ENCODE assay signal across 26 cellular contexts in the genomic region with DNA sequence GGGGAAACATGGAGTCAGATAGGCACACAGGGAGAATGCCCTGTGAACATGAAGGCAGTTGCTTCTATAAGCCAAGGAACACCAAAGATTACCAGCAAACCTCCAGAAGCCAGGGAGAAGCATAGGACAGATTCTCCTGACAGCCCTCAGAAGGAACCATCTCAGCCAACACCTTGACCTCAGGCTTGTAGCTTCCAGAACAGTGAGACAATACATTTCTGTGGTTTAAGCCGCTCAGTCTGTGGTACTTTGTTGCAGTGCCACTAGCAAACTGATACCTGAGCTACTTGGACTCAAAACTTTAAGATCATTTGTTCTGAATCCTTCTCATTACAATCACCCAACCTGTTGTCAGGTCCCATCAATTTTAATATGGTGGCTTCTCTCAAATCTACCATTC. TPM values are rescaled to one million over a fixed set of nuclear protein-coding genes. Genes with fewer than 3 reads are reported as not detected.
DNase-seq lines count a peak whose midpoint lies in the region; ATAC-seq and TF ChIP-seq lines count a peak whose summit lies in the region.
"Had no signal": no experiment of that assay in that cellular context is flagged by ENCODE, and none has a peak within 500 bp of the region (broad histone marks: within the 10 kb centered on the region; RNA-seq: fewer than 3 reads in every experiment).

No MANE protein-coding gene starts in this region.

- H3K27ac ChIP-seq in PC-3 (ENCODE audit: low read length) (no peak overlapping the region), mammary epithelial cell (ENCODE audit: insufficient read depth, low read depth, low read length) (peak overlapping the region; percentile 5), mesenchymal stem cell (ENCODE audit: low read length, poor library complexity, severe bottlenecking) (no peak overlapping the region), sigmoid colon (no peak overlapping the region)
- H3K27ac ChIP-seq: ascending aorta, KMS-11, neural progenitor cell, vagina had no signal

- WGBS in mammary epithelial cell (ENCODE audit: low coverage, missing lambda C conversion rate), result 8% methylated on average over 1 of the region's 1 CpG
- WGBS in mesenchymal stem cell, result 85% methylated on average over 1 of the region's 1 CpG
- 98 to 100% methylated on average over 1 of the region's 1 CpG for WGBS in sigmoid colon, 2 donors

- no TSS peak for BruUV-seq in Caco-2 (replicated peaks; lab: Mats Ljungman, UMichigan)
- BruUV-seq in PC-3 (replicated peaks; lab: Mats Ljungman, UMichigan), result no TSS peak
- no TSS peak for BruUV-seq in mammary epithelial cell (replicated peaks; lab: Mats Ljungman, UMichigan)

- H3K23ac ChIP-seq in mesenchymal stem cell (ENCODE audit: low read length in 2 of 2), result no peak overlapping the region

- H3K36me3 Mint-ChIP-seq in Caco-2 (ENCODE audit: insufficient read depth, unreplicated experiment), result peaks cover 6% of the 10 kb centered on the region
- H3K36me3 Mint-ChIP-seq: activated naive CD8-positive, alpha-beta T cell; memory B cell had no signal

- H3K79me2 ChIP-seq in PC-3 (ENCODE audit: low read length) (no peaks in the 10 kb centered on the region), mammary epithelial cell (ENCODE audit: insufficient read depth, low read length) (peaks cover 24% of the 10 kb centered on the region)

- intact Hi-C loops in Caco-2 (cut with micrococcal nuclease; ENCODE audit: unreplicated experiment), result no loop called here
- intact Hi-C loops in PC-3 (cut with micrococcal nuclease), result no loop called here
- intact Hi-C loops in mammary epithelial cell (cut with micrococcal nuclease), result loop anchor here (5.0 kb wide), 1 partner anchor 150 kb away; no protein-coding TSS in a partner anchor
- intact Hi-C loops in sigmoid colon (cut with DNase I), result no loop called here

- H3K14ac ChIP-seq in mesenchymal stem cell (ENCODE audit: low read length in 2 of 2), result no peak overlapping the region

- H3F3A ChIP-seq in PC-3 (ENCODE audit: low read length, unreplicated experiment), result peaks cover 10% of the 10 kb centered on the region

- H3K36me3 ChIP-seq in Caco-2 (ENCODE audit: control insufficient read depth, insufficient read depth, low read length) (no peaks in the 10 kb centered on the region), PC-3 (ENCODE audit: low read depth, low read length) (no peaks in the 10 kb centered on the region), mammary epithelial cell (ENCODE audit: insufficient read depth, low read length) (no peaks in the 10 kb centered on the region), mesenchymal stem cell (ENCODE audit: control insufficient read depth in 1 of 2, insufficient read depth in 2 of 2, low read depth in 1 of 2, low read length in 2 of 2) (no peaks in the 10 kb centered on the region), MG63 (peaks cover 47% of the 10 kb centered on the region), sigmoid colon (no peaks in the 10 kb centered on the region)
- H3K36me3 ChIP-seq: ascending aorta, neural progenitor cell, vagina had no signal

- H2BK120ac ChIP-seq in mesenchymal stem cell (ENCODE audit: low read depth, low read length), result no peak overlapping the region

- H2AFZ ChIP-seq in PC-3 (ENCODE audit: low read length), result no peak overlapping the region
- H2AFZ ChIP-seq in mammary epithelial cell (ENCODE audit: low read depth, low read length), result no peak overlapping the region
- no peak overlapping the region for H2AFZ ChIP-seq in mesenchymal stem cell (ENCODE audit: low read depth, low read length)
- H2AFZ ChIP-seq: neural progenitor cell had no signal

- no peak for TF ChIP-seq CTCF in Caco-2 (IDR thresholded peaks at IDR 0.05; ENCODE audit: insufficient read depth in 1 of 2, low read depth in 1 of 2, low read length in 1 of 2, severe bottlenecking in 1 of 2, unreplicated experiment in 1 of 2)
- TF ChIP-seq CTCF in PC-3 (conservative IDR thresholded peaks at IDR 0.05; ENCODE audit: low read depth, low read length), result no peak
- TF ChIP-seq CTCF in mammary epithelial cell (conservative IDR thresholded peaks at IDR 0.05 in 1 of 2, IDR thresholded peaks at IDR 0.05 in 1 of 2; ENCODE audit: extremely low read depth in 1 of 2, insufficient read depth in 1 of 2, low read depth in 1 of 2, low read length in 2 of 2), result no peak
- no peak for TF ChIP-seq CTCF in sigmoid colon (IDR thresholded peaks at IDR 0.05)

- ATAC-seq in PC-3, result no peak
- ATAC-seq in GM18907 (IDR thresholded peaks at IDR 0.05; ENCODE audit: unreplicated experiment), result no peak
- ATAC-seq in HG03097 (IDR thresholded peaks at IDR 0.05; ENCODE audit: low FRiP score, unreplicated experiment), result no peak
- ATAC-seq: left cardiac atrium, sciatic nerve had no signal

- H2BK5ac ChIP-seq in mesenchymal stem cell (ENCODE audit: low read depth, low read length, poor library complexity, severe bottlenecking), result no peak overlapping the region

- H3K4ac ChIP-seq in mesenchymal stem cell (ENCODE audit: low read depth in 1 of 2, low read length in 2 of 2), result no peak overlapping the region

- H2BK15ac ChIP-seq in mesenchymal stem cell (ENCODE audit: low read depth, poor library complexity, severe bottlenecking), result no peak overlapping the region

- POLR2A ChIA-PET in Caco-2 (lab: Charles Lee) (no interaction called here), PC-3 (lab: Charles Lee; ENCODE audit: unreplicated experiment) (no interaction called here)

- H3K18ac ChIP-seq in mesenchymal stem cell (ENCODE audit: low read depth in 1 of 2, low read length in 2 of 2), result no peak overlapping the region

- H3K4me1 ChIP-seq in Caco-2 (peaks cover 55% of the 10 kb centered on the region), PC-3 (ENCODE audit: insufficient read depth, low read length) (peaks cover 48% of the 10 kb centered on the region), mammary epithelial cell (ENCODE audit: insufficient read depth, low read length) (peaks cover 66% of the 10 kb centered on the region), mesenchymal stem cell (ENCODE audit: control insufficient read depth, insufficient read depth, low read depth, low read length) (peaks cover 21% of the 10 kb centered on the region), sigmoid colon (peaks cover 0 to 27% (median 25%) of the 10 kb centered on the region in 4 donors)

- no peaks in the 10 kb centered on the region for H3K9me3 Mint-ChIP-seq in Caco-2 (ENCODE audit: unreplicated experiment)

- H3K4me3 ChIP-seq in Caco-2 (ENCODE audit: low read depth, low read length), result no peak overlapping the region
- no peak overlapping the region for H3K4me3 ChIP-seq in PC-3 (ENCODE audit: low read length)
- no peak overlapping the region for H3K4me3 ChIP-seq in mammary epithelial cell (replicated peaks in 1 of 3; ENCODE audit: insufficient read depth in 1 of 3, low read depth in 2 of 3, low read length in 3 of 3)
- no peak overlapping the region for H3K4me3 ChIP-seq in mesenchymal stem cell (ENCODE audit: insufficient read depth in 1 of 2, low read depth in 1 of 2, low read length in 2 of 2)
- H3K4me3 ChIP-seq in MG63, result no peak overlapping the region
- no peak overlapping the region for H3K4me3 ChIP-seq in sigmoid colon
- H3K4me3 ChIP-seq: ascending aorta, neural progenitor cell, vagina had no signal

- H3K4me2 ChIP-seq in PC-3 (ENCODE audit: low read length), result no peak overlapping the region
- no peak overlapping the region for H3K4me2 ChIP-seq in mammary epithelial cell (ENCODE audit: insufficient read depth, low read depth, low read length)
- H3K4me2 ChIP-seq in mesenchymal stem cell (ENCODE audit: low read length, poor library complexity, severe bottlenecking), result no peak overlapping the region
- H3K4me2 ChIP-seq: KMS-11, neural progenitor cell had no signal

- H3K9me2 ChIP-seq in PC-3 (replicated peaks; ENCODE audit: low read length), result no peaks in the 10 kb centered on the region

- DNase-seq in Caco-2 (no peak), PC-3 (peak; percentile 35), mammary epithelial cell (peak; percentile 76), mesenchymal stem cell (no peak), MG63 (no peak), sigmoid colon (no peak)
- DNase-seq: activated effector memory CD4-positive, alpha-beta T cell treated with Interleukin-2 at 50 U/mL for 16 hours; activated T-cell treated with anti-CD3 and anti-CD28 coated beads for 4 hours; CD8-positive, alpha-beta memory T cell; cerebellar nuclear complex; left cardiac atrium; NCI-H1436; NCI-H2107; NCI-H748 treated with DMSO at 0.1 percent for 48 hours; posterior cingulate gyrus; stimulated activated CD4-positive, alpha-beta T cell treated with anti-CD3 and anti-CD28 coated beads, Interleukin-15, amount 100 ng/mL, for 24 hours; stimulated activated naive CD4-positive, alpha-beta T cell had no signal

- H3K9me3 ChIP-seq in Caco-2 (no peaks in the 10 kb centered on the region), PC-3 (ENCODE audit: low read length) (no peaks in the 10 kb centered on the region), mammary epithelial cell (replicated peaks; ENCODE audit: insufficient read depth, low read length) (no peaks in the 10 kb centered on the region), mesenchymal stem cell (ENCODE audit: control insufficient read depth, low read length) (no peaks in the 10 kb centered on the region), MG63 (peaks cover 3% of the 10 kb centered on the region; the same call in 1 of the 2 replicates), sigmoid colon (peaks cover 0 to 6% (median 0%) of the 10 kb centered on the region in 4 donors)
- H3K9me3 ChIP-seq: ascending aorta, vagina had no signal

- H3K4me1 Mint-ChIP-seq in Caco-2 (ENCODE audit: low read depth, unreplicated experiment), result peaks cover 53% of the 10 kb centered on the region

- H4K20me1 ChIP-seq in PC-3 (ENCODE audit: low read length), result no peaks in the 10 kb centered on the region
- no peaks in the 10 kb centered on the region for H4K20me1 ChIP-seq in mammary epithelial cell (ENCODE audit: insufficient read depth, low read length)

- H3K4me3 Mint-ChIP-seq in Caco-2 (ENCODE audit: unreplicated experiment), result no peak overlapping the region
- H3K4me3 Mint-ChIP-seq: activated naive CD8-positive, alpha-beta T cell; CD8-positive, alpha-beta memory T cell; memory B cell; neural progenitor cell had no signal

- H2BK12ac ChIP-seq in mesenchymal stem cell (ENCODE audit: low read length in 2 of 2), result no peak overlapping the region

- no peak overlapping the region for H4K8ac ChIP-seq in mesenchymal stem cell (ENCODE audit: low read length)

- TF ChIP-seq EP300 in sigmoid colon (IDR thresholded peaks at IDR 0.05), result no peak

- in situ Hi-C loops in mammary epithelial cell (cut with MboI; ENCODE audit: low sequenced_read_pairs in 2 of 2), result no loop called here

- CTCF ChIA-PET in Caco-2 (lab: Charles Lee), result no interaction called here
- CTCF ChIA-PET in PC-3 (lab: Charles Lee), result no interaction called here
- CTCF ChIA-PET in mammary epithelial cell (lab: Charles Lee; ENCODE audit: low non-redundant PET), result no interaction called here

- H4K91ac ChIP-seq in mesenchymal stem cell (ENCODE audit: low read length), result no peak overlapping the region

- H3K9ac ChIP-seq in PC-3 (ENCODE audit: low read length), result no peak overlapping the region
- H3K9ac ChIP-seq in mammary epithelial cell (ENCODE audit: insufficient read depth, low read length), result no peak overlapping the region
- H3K9ac ChIP-seq in mesenchymal stem cell (ENCODE audit: low read length), result no peak overlapping the region
- H3K9ac ChIP-seq: KMS-11, neural progenitor cell had no signal

- peaks cover 26% of the 10 kb centered on the region for H3K79me1 ChIP-seq in mesenchymal stem cell (replicated peaks; ENCODE audit: low read length, poor library complexity, severe bottlenecking)

- peak overlapping the region; percentile 90 for H2AK5ac ChIP-seq in mesenchymal stem cell (ENCODE audit: low read length, severe bottlenecking)

- no peak for TF ChIP-seq POLR2A in sigmoid colon (IDR thresholded peaks at IDR 0.05)

- peak overlapping the region; percentile 42 for H3K27ac Mint-ChIP-seq in Caco-2 (ENCODE audit: unreplicated experiment)
- H3K27ac Mint-ChIP-seq: activated naive CD8-positive, alpha-beta T cell; CD8-positive, alpha-beta memory T cell; memory B cell; neural progenitor cell had no signal

- no peaks in the 10 kb centered on the region for H3K27me3 ChIP-seq in Caco-2 (replicated peaks; ENCODE audit: control insufficient read depth, insufficient read depth, low read length)
- H3K27me3 ChIP-seq in PC-3 (ENCODE audit: low read length), result no peaks in the 10 kb centered on the region
- no peaks in the 10 kb centered on the region for H3K27me3 ChIP-seq in mammary epithelial cell (ENCODE audit: insufficient read depth, low read length)
- H3K27me3 ChIP-seq in mesenchymal stem cell (ENCODE audit: control insufficient read depth in 1 of 2, insufficient read depth in 1 of 2, low read length in 2 of 2), result peaks cover 0 to 24% of the 10 kb centered on the region in 2 experiments
- H3K27me3 ChIP-seq in MG63, result no peaks in the 10 kb centered on the region
- H3K27me3 ChIP-seq in sigmoid colon, result peaks cover 0 to 21% (median 0%) of the 10 kb centered on the region in 3 donors
- H3K27me3 ChIP-seq: ascending aorta, vagina had no signal

- dilution Hi-C loops in mammary epithelial cell (cut with HindIII; ENCODE audit: low sequenced_read_pairs), result no loop called here

- no peaks in the 10 kb centered on the region for H3K27me3 Mint-ChIP-seq in Caco-2 (ENCODE audit: insufficient read depth, unreplicated experiment)

RNA-seq across cellular contexts. Expression of a gene that starts 31.2 kb away (rescaled TPM):
- 71.7 and 79.3 TPM in 2 replicates for total RNA-seq in Caco-2 (2022)
- 12.3 and 13.8 TPM in 2 replicates for total RNA-seq in PC-3 (2014; rRNA removed)
- total RNA-seq in mammary epithelial cell, result 100 to 1,000 TPM in 1 of 2 donors, 10 to 100 TPM in 1; 99.9 to 164 TPM
- 75.0 TPM for polyA plus RNA-seq in mammary epithelial cell
- polyA minus RNA-seq in mammary epithelial cell, result 117 TPM
- 6.7 TPM for polyA plus RNA-seq in mesenchymal stem cell (2013, experiment 1 of 2)
- 5.9 TPM for polyA plus RNA-seq in mesenchymal stem cell (2013, experiment 2 of 2)
- 19.4 and 23.9 TPM in 2 replicates for total RNA-seq in MG63 (2014; rRNA removed; shearing (Covaris generic); ENCODE audit: low replicate concordance)
- 100 to 1,000 TPM in 1 of 4 donors, 10 to 100 TPM in 3; 41.9 to 127 (median 73.9) TPM for total RNA-seq in sigmoid colon
- polyA plus RNA-seq in sigmoid colon, result 10 to 100 TPM; 46.8 to 49.5 (median 47.9) TPM

Comparison
In these comparisons a context has a peak if more than half of its experiments do, and no peak if none do; other contexts are left out.
1. DNase-seq: peak in PC-3 (single experiment) and mammary epithelial cell (single experiment); none in Caco-2 (0 of 2), mesenchymal stem cell (single experiment), MG63 (single experiment) and sigmoid colon (single experiment).